1 cellular context compared by ENCODE assay signal in the genomic region with DNA sequence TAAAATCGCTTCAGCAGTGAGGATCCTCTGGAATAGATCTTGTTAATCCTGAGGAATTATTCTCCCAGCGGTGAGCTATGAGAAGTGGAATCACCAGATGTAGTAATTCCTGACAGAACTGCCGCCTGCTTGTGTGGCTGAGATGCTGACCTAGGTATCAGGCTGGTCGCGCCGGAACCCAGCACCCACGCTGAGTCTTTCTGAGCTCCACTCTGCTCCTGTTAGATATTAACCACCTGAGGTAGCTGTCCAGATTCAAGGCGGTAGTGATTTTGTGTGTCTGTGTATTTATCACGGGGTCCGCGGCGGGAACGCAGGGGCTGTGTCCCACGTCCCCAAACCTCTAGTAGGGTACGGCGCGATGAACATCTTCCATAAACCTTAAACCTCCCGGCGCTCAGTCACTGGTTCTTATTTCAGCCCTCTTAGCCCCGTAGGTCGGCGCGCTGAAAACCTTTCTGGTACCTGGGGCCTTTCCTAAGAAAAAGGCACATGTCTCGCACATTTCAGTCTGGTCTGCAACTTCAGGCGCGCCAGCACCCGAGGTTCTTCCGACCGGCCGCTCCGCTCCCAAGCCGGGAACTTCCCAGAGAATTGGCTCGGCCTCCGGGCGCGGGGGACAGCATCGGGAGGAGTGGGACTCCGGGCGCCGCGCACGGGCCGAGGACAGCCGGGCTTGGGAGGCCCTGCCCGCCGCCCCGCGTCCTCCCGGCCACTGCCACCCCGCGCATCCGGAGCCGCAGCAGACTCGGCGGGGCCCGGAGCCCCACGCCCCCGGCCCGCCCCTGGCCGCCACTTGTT.
TF ChIP-seq lines count a peak whose summit lies in the region.

No MANE protein-coding gene starts in this region.

TF ChIP-seq in A549, 52 proteins besides CTCF, POLR2A, EP300 and RAD21:
- no peak for TF ChIP-seq TFCP2L1 (CRISPR knock-in tag; IDR thresholded peaks at IDR 0.05)
- 0 out of 2 replicates have a peak, but pooled peaks have one; percentile 60 for TF ChIP-seq MYC (IDR thresholded peaks at IDR 0.05; ENCODE audit: borderline replicate concordance, low read length)
- no peak for TF ChIP-seq CHD4 (IDR thresholded peaks at IDR 0.05; ENCODE audit: borderline replicate concordance)
- TF ChIP-seq CBX8 (IDR thresholded peaks at IDR 0.05), result no peak
- TF ChIP-seq MAX (IDR thresholded peaks at IDR 0.05), result peak; percentile 38
- no peak for TF ChIP-seq HEYL (CRISPR knock-in tag; IDR thresholded peaks at IDR 0.05)
- no peak for TF ChIP-seq ZSCAN20 (CRISPR knock-in tag; IDR thresholded peaks at IDR 0.05)
- no peak for TF ChIP-seq JUNB (IDR thresholded peaks at IDR 0.05)
- TF ChIP-seq HOXB5 (CRISPR knock-in tag; IDR thresholded peaks at IDR 0.05), result no peak
- TF ChIP-seq, protein P1, sequence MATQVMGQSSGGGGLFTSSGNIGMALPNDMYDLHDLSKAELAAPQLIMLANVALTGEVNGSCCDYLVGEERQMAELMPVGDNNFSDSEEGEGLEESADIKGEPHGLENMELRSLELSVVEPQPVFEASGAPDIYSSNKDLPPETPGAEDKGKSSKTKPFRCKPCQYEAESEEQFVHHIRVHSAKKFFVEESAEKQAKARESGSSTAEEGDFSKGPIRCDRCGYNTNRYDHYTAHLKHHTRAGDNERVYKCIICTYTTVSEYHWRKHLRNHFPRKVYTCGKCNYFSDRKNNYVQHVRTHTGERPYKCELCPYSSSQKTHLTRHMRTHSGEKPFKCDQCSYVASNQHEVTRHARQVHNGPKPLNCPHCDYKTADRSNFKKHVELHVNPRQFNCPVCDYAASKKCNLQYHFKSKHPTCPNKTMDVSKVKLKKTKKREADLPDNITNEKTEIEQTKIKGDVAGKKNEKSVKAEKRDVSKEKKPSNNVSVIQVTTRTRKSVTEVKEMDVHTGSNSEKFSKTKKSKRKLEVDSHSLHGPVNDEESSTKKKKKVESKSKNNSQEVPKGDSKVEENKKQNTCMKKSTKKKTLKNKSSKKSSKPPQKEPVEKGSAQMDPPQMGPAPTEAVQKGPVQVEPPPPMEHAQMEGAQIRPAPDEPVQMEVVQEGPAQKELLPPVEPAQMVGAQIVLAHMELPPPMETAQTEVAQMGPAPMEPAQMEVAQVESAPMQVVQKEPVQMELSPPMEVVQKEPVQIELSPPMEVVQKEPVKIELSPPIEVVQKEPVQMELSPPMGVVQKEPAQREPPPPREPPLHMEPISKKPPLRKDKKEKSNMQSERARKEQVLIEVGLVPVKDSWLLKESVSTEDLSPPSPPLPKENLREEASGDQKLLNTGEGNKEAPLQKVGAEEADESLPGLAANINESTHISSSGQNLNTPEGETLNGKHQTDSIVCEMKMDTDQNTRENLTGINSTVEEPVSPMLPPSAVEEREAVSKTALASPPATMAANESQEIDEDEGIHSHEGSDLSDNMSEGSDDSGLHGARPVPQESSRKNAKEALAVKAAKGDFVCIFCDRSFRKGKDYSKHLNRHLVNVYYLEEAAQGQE (IDR thresholded peaks at IDR 0.05), result no peak
- 0 out of 2 replicates have a peak, but pooled peaks have one; percentile 67 for TF ChIP-seq RNF2 (IDR thresholded peaks at IDR 0.05; ENCODE audit: borderline replicate concordance, low read depth)
- no peak for TF ChIP-seq HOXB13 (CRISPR knock-in tag; IDR thresholded peaks at IDR 0.05; ENCODE audit: low read depth)
- TF ChIP-seq NFE2L2 (conservative IDR thresholded peaks at IDR 0.05; ENCODE audit: low read length), result no peak
